Comparison of ENCODE assay signal across 2 cellular contexts in the genomic region with DNA sequence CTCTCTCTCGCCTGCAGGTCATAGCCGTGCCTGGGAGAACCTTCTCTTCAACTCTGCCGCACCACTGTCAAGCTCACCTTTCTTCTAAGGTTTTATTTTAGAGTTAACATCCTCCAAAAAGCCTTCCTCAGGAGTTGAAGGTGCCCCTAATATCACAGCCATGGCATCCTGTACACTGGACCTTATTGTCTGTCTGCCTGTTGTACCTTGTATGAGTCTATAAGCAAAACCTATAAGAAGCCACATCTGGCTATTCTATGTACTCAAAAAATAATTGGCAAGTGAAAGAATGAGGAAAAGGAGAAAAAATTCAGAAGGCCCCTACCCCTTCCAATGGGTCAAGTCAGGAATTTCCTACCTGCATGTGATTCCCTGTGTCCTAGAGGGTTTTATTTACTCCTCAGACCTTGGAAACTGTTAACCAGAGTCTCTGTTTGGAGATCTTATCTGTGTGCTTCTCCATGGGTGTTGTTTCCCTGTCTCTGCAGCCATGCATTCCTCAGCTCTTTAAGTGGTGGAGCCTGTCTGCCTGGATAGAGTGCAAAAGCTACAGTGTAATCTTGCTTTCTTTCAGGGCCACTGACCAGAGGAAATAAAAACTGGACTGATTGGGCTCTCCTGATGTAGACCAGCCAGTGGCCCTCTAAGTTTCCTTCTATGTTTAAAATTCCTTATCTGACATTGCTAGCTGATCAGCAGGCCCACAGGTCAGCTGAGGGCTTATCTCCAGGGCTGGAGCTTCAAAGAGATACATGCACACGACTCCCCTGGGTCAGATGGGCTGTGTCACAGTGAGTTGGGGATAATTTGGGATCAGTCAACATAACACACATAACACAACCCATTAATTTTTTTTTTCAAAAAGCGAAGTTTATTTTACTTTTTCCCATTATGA.
TF ChIP-seq lines count a peak whose summit lies in the region.

No MANE protein-coding gene starts in this region.

TF ChIP-seq in K562, 482 proteins besides CTCF, POLR2A, EP300 and RAD21 (continued from another document and continues in another):
- TF ChIP-seq DMBX1 (CRISPR knock-in tag; IDR thresholded peaks at IDR 0.05; ENCODE audit: borderline replicate concordance) = 0 out of 2 replicates have a peak, but pooled peaks have one; percentile 54
- TF ChIP-seq SREBF1 (IDR thresholded peaks at IDR 0.05; ENCODE audit: borderline replicate concordance, low read depth, low read length) = no peak
- TF ChIP-seq, protein P1, sequence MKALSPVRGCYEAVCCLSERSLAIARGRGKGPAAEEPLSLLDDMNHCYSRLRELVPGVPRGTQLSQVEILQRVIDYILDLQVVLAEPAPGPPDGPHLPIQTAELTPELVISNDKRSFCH (CRISPR knock-in tag; IDR thresholded peaks at IDR 0.05) = 0 out of 2 replicates have a peak, but pooled peaks have one; percentile 24
- TF ChIP-seq, protein P1 (tag; IDR thresholded peaks at IDR 0.05) = no peak
- TF ChIP-seq, protein P2, sequence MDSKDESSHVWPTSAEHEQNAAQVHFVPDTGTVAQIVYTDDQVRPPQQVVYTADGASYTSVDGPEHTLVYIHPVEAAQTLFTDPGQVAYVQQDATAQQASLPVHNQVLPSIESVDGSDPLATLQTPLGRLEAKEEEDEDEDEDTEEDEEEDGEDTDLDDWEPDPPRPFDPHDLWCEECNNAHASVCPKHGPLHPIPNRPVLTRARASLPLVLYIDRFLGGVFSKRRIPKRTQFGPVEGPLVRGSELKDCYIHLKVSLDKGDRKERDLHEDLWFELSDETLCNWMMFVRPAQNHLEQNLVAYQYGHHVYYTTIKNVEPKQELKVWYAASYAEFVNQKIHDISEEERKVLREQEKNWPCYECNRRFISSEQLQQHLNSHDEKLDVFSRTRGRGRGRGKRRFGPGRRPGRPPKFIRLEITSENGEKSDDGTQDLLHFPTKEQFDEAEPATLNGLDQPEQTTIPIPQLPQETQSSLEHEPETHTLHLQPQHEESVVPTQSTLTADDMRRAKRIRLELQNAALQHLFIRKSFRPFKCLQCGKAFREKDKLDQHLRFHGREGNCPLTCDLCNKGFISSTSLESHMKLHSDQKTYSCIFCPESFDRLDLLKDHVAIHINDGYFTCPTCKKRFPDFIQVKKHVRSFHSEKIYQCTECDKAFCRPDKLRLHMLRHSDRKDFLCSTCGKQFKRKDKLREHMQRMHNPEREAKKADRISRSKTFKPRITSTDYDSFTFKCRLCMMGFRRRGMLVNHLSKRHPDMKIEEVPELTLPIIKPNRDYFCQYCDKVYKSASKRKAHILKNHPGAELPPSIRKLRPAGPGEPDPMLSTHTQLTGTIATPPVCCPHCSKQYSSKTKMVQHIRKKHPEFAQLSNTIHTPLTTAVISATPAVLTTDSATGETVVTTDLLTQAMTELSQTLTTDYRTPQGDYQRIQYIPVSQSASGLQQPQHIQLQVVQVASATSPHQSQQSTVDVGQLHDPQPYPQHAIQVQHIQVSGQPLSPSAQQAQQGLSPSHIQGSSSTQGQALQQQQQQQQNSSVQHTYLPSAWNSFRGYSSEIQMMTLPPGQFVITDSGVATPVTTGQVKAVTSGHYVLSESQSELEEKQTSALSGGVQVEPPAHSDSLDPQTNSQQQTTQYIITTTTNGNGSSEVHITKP (IDR thresholded peaks at IDR 0.05; ENCODE audit: partially characterized antibody) = peak; percentile 49
- peak; percentile 49; the same call in 1 of the 2 replicates for TF ChIP-seq MEF2A (IDR thresholded peaks at IDR 0.05; ENCODE audit: control insufficient read depth, low read depth, low read length)
- peak; percentile 67; the same call in 1 of the 2 replicates for TF ChIP-seq FOSL1 (tag; conservative IDR thresholded peaks at IDR 0.05)
- TF ChIP-seq NCOR1 (IDR thresholded peaks at IDR 0.05) = peak; percentile 95
- peak; percentile 82 for TF ChIP-seq NFIC (IDR thresholded peaks at IDR 0.05)
- peak; percentile 100 for TF ChIP-seq TAF9B (IDR thresholded peaks at IDR 0.05; ENCODE audit: partially characterized antibody)
- TF ChIP-seq CHAMP1 (IDR thresholded peaks at IDR 0.05) = peak; percentile 97
- peak; percentile 43; the same call in 1 of the 2 replicates for TF ChIP-seq KHSRP (IDR thresholded peaks at IDR 0.05)
- TF ChIP-seq L3MBTL2 (IDR thresholded peaks at IDR 0.05) = peak; percentile 91
- TF ChIP-seq NCOA2 (IDR thresholded peaks at IDR 0.05; ENCODE audit: partially characterized antibody in 2 of 2) = peak in 1 of 2 experiments; percentile 52

TF ChIP-seq in HepG2, 621 proteins besides CTCF, POLR2A, EP300 and RAD21 (continued from another document and continues in another):
- no peak for TF ChIP-seq FLYWCH1 (CRISPR knock-in tag; IDR thresholded peaks at IDR 0.05)
- peak; percentile 78 for TF ChIP-seq GATAD2A (CRISPR knock-in tag; IDR thresholded peaks at IDR 0.05)
- peak; percentile 68; the same call in 1 of the 2 replicates for TF ChIP-seq ZBED4 (CRISPR knock-in tag; IDR thresholded peaks at IDR 0.05; ENCODE audit: borderline replicate concordance)
- TF ChIP-seq, protein P3, sequence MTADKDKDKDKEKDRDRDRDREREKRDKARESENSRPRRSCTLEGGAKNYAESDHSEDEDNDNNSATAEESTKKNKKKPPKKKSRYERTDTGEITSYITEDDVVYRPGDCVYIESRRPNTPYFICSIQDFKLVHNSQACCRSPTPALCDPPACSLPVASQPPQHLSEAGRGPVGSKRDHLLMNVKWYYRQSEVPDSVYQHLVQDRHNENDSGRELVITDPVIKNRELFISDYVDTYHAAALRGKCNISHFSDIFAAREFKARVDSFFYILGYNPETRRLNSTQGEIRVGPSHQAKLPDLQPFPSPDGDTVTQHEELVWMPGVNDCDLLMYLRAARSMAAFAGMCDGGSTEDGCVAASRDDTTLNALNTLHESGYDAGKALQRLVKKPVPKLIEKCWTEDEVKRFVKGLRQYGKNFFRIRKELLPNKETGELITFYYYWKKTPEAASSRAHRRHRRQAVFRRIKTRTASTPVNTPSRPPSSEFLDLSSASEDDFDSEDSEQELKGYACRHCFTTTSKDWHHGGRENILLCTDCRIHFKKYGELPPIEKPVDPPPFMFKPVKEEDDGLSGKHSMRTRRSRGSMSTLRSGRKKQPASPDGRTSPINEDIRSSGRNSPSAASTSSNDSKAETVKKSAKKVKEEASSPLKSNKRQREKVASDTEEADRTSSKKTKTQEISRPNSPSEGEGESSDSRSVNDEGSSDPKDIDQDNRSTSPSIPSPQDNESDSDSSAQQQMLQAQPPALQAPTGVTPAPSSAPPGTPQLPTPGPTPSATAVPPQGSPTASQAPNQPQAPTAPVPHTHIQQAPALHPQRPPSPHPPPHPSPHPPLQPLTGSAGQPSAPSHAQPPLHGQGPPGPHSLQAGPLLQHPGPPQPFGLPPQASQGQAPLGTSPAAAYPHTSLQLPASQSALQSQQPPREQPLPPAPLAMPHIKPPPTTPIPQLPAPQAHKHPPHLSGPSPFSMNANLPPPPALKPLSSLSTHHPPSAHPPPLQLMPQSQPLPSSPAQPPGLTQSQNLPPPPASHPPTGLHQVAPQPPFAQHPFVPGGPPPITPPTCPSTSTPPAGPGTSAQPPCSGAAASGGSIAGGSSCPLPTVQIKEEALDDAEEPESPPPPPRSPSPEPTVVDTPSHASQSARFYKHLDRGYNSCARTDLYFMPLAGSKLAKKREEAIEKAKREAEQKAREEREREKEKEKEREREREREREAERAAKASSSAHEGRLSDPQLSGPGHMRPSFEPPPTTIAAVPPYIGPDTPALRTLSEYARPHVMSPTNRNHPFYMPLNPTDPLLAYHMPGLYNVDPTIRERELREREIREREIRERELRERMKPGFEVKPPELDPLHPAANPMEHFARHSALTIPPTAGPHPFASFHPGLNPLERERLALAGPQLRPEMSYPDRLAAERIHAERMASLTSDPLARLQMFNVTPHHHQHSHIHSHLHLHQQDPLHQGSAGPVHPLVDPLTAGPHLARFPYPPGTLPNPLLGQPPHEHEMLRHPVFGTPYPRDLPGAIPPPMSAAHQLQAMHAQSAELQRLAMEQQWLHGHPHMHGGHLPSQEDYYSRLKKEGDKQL (CRISPR knock-in tag; IDR thresholded peaks at IDR 0.05; ENCODE audit: low read depth) = peak; percentile 90
- TF ChIP-seq NFE2L2 (IDR thresholded peaks at IDR 0.05; ENCODE audit: low read length) = peak; percentile 85
- TF ChIP-seq ZNF34 (CRISPR knock-in tag; IDR thresholded peaks at IDR 0.05; ENCODE audit: borderline replicate concordance) = no peak
- TF ChIP-seq MAFF (IDR thresholded peaks at IDR 0.05; ENCODE audit: low read depth, low read length) = no peak
- TF ChIP-seq YEATS2 (CRISPR knock-in tag; IDR thresholded peaks at IDR 0.05; ENCODE audit: borderline replicate concordance) = no peak; the same call in 1 of the 2 replicates
- no peak for TF ChIP-seq SNAI1 (CRISPR knock-in tag; IDR thresholded peaks at IDR 0.05; ENCODE audit: borderline replicate concordance)
- TF ChIP-seq TP53 (CRISPR knock-in tag; conservative IDR thresholded peaks at IDR 0.05) = 0 out of 2 replicates have a peak, but pooled peaks have one; percentile 22
- TF ChIP-seq PPARG (CRISPR knock-in tag; conservative IDR thresholded peaks at IDR 0.05) = peak; percentile 78
- peak; percentile 38; the same call in 1 of the 2 replicates for TF ChIP-seq ZBTB14 (CRISPR knock-in tag; IDR thresholded peaks at IDR 0.05)
- TF ChIP-seq FOXA1 (IDR thresholded peaks at IDR 0.05) = no peak
- TF ChIP-seq FOXA1 (CRISPR knock-in tag; IDR thresholded peaks at IDR 0.05) = peak; percentile 67
- peak; percentile 47; the same call in 1 of the 2 replicates for TF ChIP-seq HNF1A (IDR thresholded peaks at IDR 0.05; ENCODE audit: low read depth)
- peak; percentile 81 for TF ChIP-seq HNF1A (CRISPR knock-in tag; IDR thresholded peaks at IDR 0.05; ENCODE audit: borderline replicate concordance)
- TF ChIP-seq, protein P4, sequence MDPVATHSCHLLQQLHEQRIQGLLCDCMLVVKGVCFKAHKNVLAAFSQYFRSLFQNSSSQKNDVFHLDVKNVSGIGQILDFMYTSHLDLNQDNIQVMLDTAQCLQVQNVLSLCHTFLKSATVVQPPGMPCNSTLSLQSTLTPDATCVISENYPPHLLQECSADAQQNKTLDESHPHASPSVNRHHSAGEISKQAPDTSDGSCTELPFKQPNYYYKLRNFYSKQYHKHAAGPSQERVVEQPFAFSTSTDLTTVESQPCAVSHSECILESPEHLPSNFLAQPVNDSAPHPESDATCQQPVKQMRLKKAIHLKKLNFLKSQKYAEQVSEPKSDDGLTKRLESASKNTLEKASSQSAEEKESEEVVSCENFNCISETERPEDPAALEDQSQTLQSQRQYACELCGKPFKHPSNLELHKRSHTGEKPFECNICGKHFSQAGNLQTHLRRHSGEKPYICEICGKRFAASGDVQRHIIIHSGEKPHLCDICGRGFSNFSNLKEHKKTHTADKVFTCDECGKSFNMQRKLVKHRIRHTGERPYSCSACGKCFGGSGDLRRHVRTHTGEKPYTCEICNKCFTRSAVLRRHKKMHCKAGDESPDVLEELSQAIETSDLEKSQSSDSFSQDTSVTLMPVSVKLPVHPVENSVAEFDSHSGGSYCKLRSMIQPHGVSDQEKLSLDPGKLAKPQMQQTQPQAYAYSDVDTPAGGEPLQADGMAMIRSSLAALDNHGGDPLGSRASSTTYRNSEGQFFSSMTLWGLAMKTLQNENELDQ (CRISPR knock-in tag; IDR thresholded peaks at IDR 0.05; ENCODE audit: borderline replicate concordance) = no peak
